In the genomic region with DNA sequence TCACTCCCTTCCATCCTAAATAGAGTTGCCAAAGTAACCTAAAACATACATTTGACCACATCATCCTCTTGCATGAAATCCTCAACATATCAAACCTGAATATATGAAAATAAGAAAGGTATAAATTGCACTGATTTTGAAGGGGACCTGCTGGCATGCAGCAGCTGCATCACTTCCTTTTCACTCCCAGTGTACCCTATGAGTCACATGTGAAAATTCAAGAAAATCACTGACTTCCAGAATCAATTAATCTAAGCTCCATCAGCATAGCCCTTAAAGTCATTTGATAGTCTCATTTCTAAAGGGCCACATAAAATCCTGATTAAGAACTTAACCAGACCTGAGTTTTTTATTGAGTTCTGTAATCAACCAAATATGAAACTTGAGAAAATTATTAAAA, we compare ENCODE assay signal across 17 cellular contexts. TPM values are rescaled to one million over a fixed set of nuclear protein-coding genes. Genes with fewer than 3 reads are reported as not detected.
DNase-seq lines count a peak whose midpoint lies in the region; TF ChIP-seq lines count a peak whose summit lies in the region.
"Had no signal": no experiment of that assay in that cellular context is flagged by ENCODE, and none has a peak within 500 bp of the region (broad histone marks: within the 10 kb centered on the region; RNA-seq: fewer than 3 reads in every experiment).

No MANE protein-coding gene starts in this region.

- peaks cover 74% of the 10 kb centered on the region for H3K79me2 ChIP-seq in GM23248 (ENCODE audit: insufficient read depth)
- H3K79me2 ChIP-seq in osteoblast (ENCODE audit: insufficient read depth, low read length): peaks cover 45% of the 10 kb centered on the region

- H3K36me3 ChIP-seq in GM23248 (ENCODE audit: low read depth): peaks cover 19% of the 10 kb centered on the region
- peaks cover 21% of the 10 kb centered on the region for H3K36me3 ChIP-seq in osteoblast (ENCODE audit: insufficient read depth, low read length)

- DNase-seq in GM23248 (peak; percentile 47), RKO (ENCODE audit: low spot score) (peak; percentile 21), epithelial cell of esophagus (ENCODE audit: low read depth) (peak; percentile 24), osteoblast (ENCODE audit: insufficient read length, low spot score, missing footprints) (no peak), HEK293T (ENCODE audit: extremely low spot score) (no peak)
- DNase-seq in activated T-cell treated with anti-CD3 and anti-CD28 coated beads, Interleukin-2, amount 50 U/mL, for 48 hours: no peak
- no peak for DNase-seq in stimulated activated CD4-positive, alpha-beta T cell treated with anti-CD3 and anti-CD28 coated beads, Interleukin-2, amount 100 ng/mL, for 48 hours
- DNase-seq: activated CD4-positive, alpha-beta T cell treated with anti-CD3 and anti-CD28 coated beads for 48 hours; activated naive CD4-positive, alpha-beta T cell treated with anti-CD3 and anti-CD28 coated beads for 36 hours; CD4-positive, alpha-beta T cell; DMS79; left ventricle myocardium superior; NCI-H1930; NCI-H510A; posterior cingulate gyrus; T1000; transverse colon had no signal

- H3K4me1 ChIP-seq in GM23248 (ENCODE audit: insufficient read depth): peaks cover 8% of the 10 kb centered on the region; the same call in 1 of the 2 replicates
- H3K4me1 ChIP-seq in osteoblast (ENCODE audit: insufficient read depth, low read length): peaks cover 4% of the 10 kb centered on the region
- H3K4me1 ChIP-seq: transverse colon had no signal

- H4K20me1 ChIP-seq in GM23248 (ENCODE audit: insufficient read depth) (no peaks in the 10 kb centered on the region), osteoblast (ENCODE audit: insufficient read depth, low read length) (no peaks in the 10 kb centered on the region)

- POLR2A ChIA-PET in HEK293T (lab: Yijun Ruan, JAX): interaction anchor here (1.0 kb wide), 1 partner anchor 109 kb away, joined by 4 read pairs; no protein-coding TSS in a partner anchor

- H3K9me3 ChIP-seq in GM23248 (ENCODE audit: low read depth) (no peaks in the 10 kb centered on the region), osteoblast (ENCODE audit: low read depth, low read length) (no peaks in the 10 kb centered on the region)
- H3K9me3 ChIP-seq: transverse colon had no signal

- H3K4me3 ChIP-seq in GM23248 (no peak overlapping the region), epithelial cell of esophagus (ENCODE audit: low read length) (no peak overlapping the region), osteoblast (ENCODE audit: insufficient read depth, low read length) (no peak overlapping the region)
- H3K4me3 ChIP-seq: transverse colon had no signal

- no peak overlapping the region for H2AFZ ChIP-seq in GM23248
- H2AFZ ChIP-seq in osteoblast (ENCODE audit: low read length): no peak overlapping the region

- in situ Hi-C loops in GM23248 (cut with MboI): no loop called here

- no peak overlapping the region for H3K9ac ChIP-seq in GM23248

- CTCF ChIA-PET in HEK293T (lab: Yijun Ruan, JAX): no interaction called here

- H3K27me3 ChIP-seq in GM23248 (replicated peaks; ENCODE audit: insufficient read depth) (no peaks in the 10 kb centered on the region), osteoblast (ENCODE audit: insufficient read depth, low read length) (no peaks in the 10 kb centered on the region)
- H3K27me3 ChIP-seq: transverse colon had no signal

- H3K27ac ChIP-seq in GM23248 (no peak overlapping the region), osteoblast (ENCODE audit: low read depth, low read length) (peak overlapping the region; percentile 36)
- H3K27ac ChIP-seq: transverse colon had no signal

- H3K9me2 ChIP-seq in GM23248 (ENCODE audit: insufficient read depth): no peaks in the 10 kb centered on the region

- TF ChIP-seq CTCF in epithelial cell of esophagus (IDR thresholded peaks at IDR 0.05; ENCODE audit: insufficient read depth, low read depth, low read length, missing control alignments) (no peak), osteoblast (IDR thresholded peaks at IDR 0.05; ENCODE audit: extremely low read depth, low read depth, low read length) (no peak)

- no peaks in the 10 kb centered on the region; the same call in 1 of the 2 replicates for H3F3A ChIP-seq in GM23248 (ENCODE audit: insufficient read depth)

- H3K4me2 ChIP-seq in GM23248 (ENCODE audit: unreplicated experiment): no peak overlapping the region
- H3K4me2 ChIP-seq in osteoblast (ENCODE audit: insufficient read depth, low read length): no peak overlapping the region

TF ChIP-seq in HEK293T, 16 proteins besides CTCF, POLR2A, EP300 and RAD21:
- TF ChIP-seq BHLHE40 (IDR thresholded peaks at IDR 0.05; ENCODE audit: borderline replicate concordance): no peak
- no peak for TF ChIP-seq SUZ12 (IDR thresholded peaks at IDR 0.05)
- no peak for TF ChIP-seq L3MBTL2 (conservative IDR thresholded peaks at IDR 0.05)
- no peak for TF ChIP-seq HDGF (IDR thresholded peaks at IDR 0.05; ENCODE audit: borderline replicate concordance)

RNA-seq across cellular contexts. Expression of a gene that starts 24.3 kb away (rescaled TPM):
- 70.1 and 72.4 TPM in 2 replicates for total RNA-seq in GM23248 (2014; rRNA removed; shearing (Covaris generic))
- 68.3 and 70.6 TPM in 2 replicates for polyA plus RNA-seq in GM23248 (2016; fragmentation: Nextera tagmentation; extraction: Ambion mirVana)
- total RNA-seq in osteoblast: 117 and 146 TPM in 2 replicates

Comparison
In these comparisons a context has a peak if more than half of its experiments do, and no peak if none do; other contexts are left out.
1. DNase-seq: peak in GM23248 (single experiment), RKO (single experiment) and epithelial cell of esophagus (single experiment); none in osteoblast (single experiment), HEK293T (single experiment), activated T-cell treated with anti-CD3 and anti-CD28 coated beads, Interleukin-2, amount 50 U/mL, for 48 hours (0 of 2) and stimulated activated CD4-positive, alpha-beta T cell treated with anti-CD3 and anti-CD28 coated beads, Interleukin-2, amount 100 ng/mL, for 48 hours (0 of 2).